Comparison of ENCODE assay signal across 27 cellular contexts in the genomic region with DNA sequence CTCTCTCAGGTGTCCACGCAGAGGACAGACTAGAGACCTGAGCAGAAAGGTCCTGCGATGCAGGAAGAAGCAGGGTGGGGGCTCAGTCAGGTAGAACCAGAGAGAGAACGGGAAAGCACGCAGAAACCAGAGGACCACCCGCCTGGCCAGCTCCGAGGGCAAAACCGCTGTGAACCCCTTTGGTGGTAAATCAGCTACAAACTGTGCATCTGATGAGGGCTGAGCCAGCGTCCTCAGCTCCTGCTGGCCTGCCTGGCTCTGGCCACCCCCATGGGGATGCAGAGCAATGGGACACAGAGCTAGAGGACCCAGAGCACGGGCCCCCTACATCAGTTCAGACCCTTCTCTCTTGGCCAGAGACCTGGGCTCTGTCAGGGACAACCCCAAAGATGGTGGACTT. TPM values are rescaled to one million over a fixed set of nuclear protein-coding genes. Genes with fewer than 3 reads are reported as not detected.
"Had no signal": no experiment of that assay in that cellular context is flagged by ENCODE, and none has a peak within 500 bp of the region (broad histone marks: within the 10 kb centered on the region; RNA-seq: fewer than 3 reads in every experiment).

No MANE protein-coding gene starts in this region.

- H3K36me3 ChIP-seq: colonic mucosa, esophagus squamous epithelium, gastrocnemius medialis, heart right ventricle, left lung, lower lobe of right lung had no signal

- H3K27me3 ChIP-seq: colonic mucosa had no signal

- H3K4me3 ChIP-seq: colonic mucosa, esophagus squamous epithelium, gastrocnemius medialis, heart right ventricle, left lung, lower lobe of right lung, mucosa of descending colon had no signal

- H3K27ac ChIP-seq: colonic mucosa, epithelial cell of prostate, esophagus squamous epithelium, gastrocnemius medialis, heart right ventricle, left lung, lower lobe of right lung had no signal

- H3K4me1 ChIP-seq: colonic mucosa, gastrocnemius medialis, heart right ventricle, left lung, lower lobe of right lung had no signal

- ATAC-seq: effector memory CD8-positive, alpha-beta T cell; esophagus mucosa; gastrocnemius medialis; heart right ventricle; left cardiac atrium; left lung; left ventricle myocardium superior; lower lobe of right lung; mucosa of descending colon had no signal

- H3K9me3 ChIP-seq: colonic mucosa, esophagus squamous epithelium, gastrocnemius medialis, heart right ventricle, left lung, lower lobe of right lung, mucosa of descending colon had no signal

- DNase-seq: colonic mucosa; cortex of kidney; effector CD8-positive, alpha-beta T cell; effector memory CD8-positive, alpha-beta T cell; endodermal cell; erythroblast; esophagus squamous epithelium; foreskin fibroblast; foreskin melanocyte; gastrocnemius medialis; glutamatergic neuron; head of caudate nucleus; heart right ventricle; hippocampal formation; left cardiac atrium; left lung; left ventricle myocardium superior; lower lobe of right lung; mesenchymal stem cell; mucosa of descending colon had no signal

RNA-seq across cellular contexts. Expression of a gene that starts 44.6 kb away (rescaled TPM):
- total RNA-seq: chondrocyte, colonic mucosa, dermis microvascular lymphatic vessel endothelial cell, gastrocnemius medialis, glomerular endothelial cell, heart right ventricle, left cardiac atrium, left ventricle myocardium superior, lung microvascular endothelial cell, mesenteric fat pad, mucosa of descending colon had no signal
- polyA plus RNA-seq: heart right ventricle had no signal
